7 cellular contexts compared by ENCODE assay signal in genomic region chr15:82354549-82354948, GRCh38. TPM values are rescaled to one million over a fixed set of nuclear protein-coding genes. Genes with fewer than 3 reads are reported as not detected.
DNase-seq lines count a peak whose midpoint lies in the region; ATAC-seq and TF ChIP-seq lines count a peak whose summit lies in the region.
"Not testable (repeated sequence)": the region's sequence is repeated elsewhere in the genome, so short reads cannot be mapped to it uniquely, and the experiment has no call there.

No MANE protein-coding gene starts in this region.

- not testable (repeated sequence) for H3K4me1 Mint-ChIP-seq in CD8-positive, alpha-beta T cell (ENCODE audit: low read depth); activated CD4-positive, alpha-beta T cell treated with anti-CD3 and anti-CD28 coated beads, Interleukin-2, amount 10 ng/mL, durations not matched to agents 24 days and 14 days; memory B cell

- H3K27ac Mint-ChIP-seq in CD8-positive, alpha-beta T cell; activated CD4-positive, alpha-beta T cell treated with anti-CD3 and anti-CD28 coated beads, Interleukin-2, amount 10 ng/mL, durations not matched to agents 24 days and 14 days; memory B cell: not testable (repeated sequence)

- DNase-seq in CD8-positive, alpha-beta T cell; Jurkat, Clone E6-1 (ENCODE audit: low read depth, low spot score); dorsolateral prefrontal cortex; heart right ventricle; memory B cell (ENCODE audit: low spot score in 2 of 2); sigmoid colon: not testable (repeated sequence)
- DNase-seq in activated CD4-positive, alpha-beta T cell treated with anti-CD3 and anti-CD28 coated beads, Interleukin-2, amount 10 ng/mL, durations not matched to agents 24 days and 14 days, result peak; percentile 60

- WGBS in heart right ventricle, 2 donors, result 2 to 3% methylated on average over 4 to 5 of the region's 13 CpGs
- WGBS in sigmoid colon, 2 donors, result 1 to 2% methylated on average over 5 of the region's 13 CpGs

- not testable (repeated sequence) for H3K27me3 ChIP-seq in CD8-positive, alpha-beta T cell (ENCODE audit: insufficient read depth, low read length); dorsolateral prefrontal cortex; heart right ventricle; sigmoid colon

- ATAC-seq in CD8-positive, alpha-beta T cell; heart right ventricle; memory B cell (ENCODE audit: low read depth): not testable (repeated sequence)

- CTCF ChIA-PET in CD8-positive, alpha-beta T cell (lab: Charles Lee), result not testable (repeated sequence)

- not testable (repeated sequence) for TF ChIP-seq POLR2A in sigmoid colon (IDR thresholded peaks at IDR 0.05)

- not testable (repeated sequence) for TF ChIP-seq CTCF in CD8-positive, alpha-beta T cell (IDR thresholded peaks at IDR 0.05); dorsolateral prefrontal cortex (IDR thresholded peaks at IDR 0.05 in 54 of 56, conservative IDR thresholded peaks at IDR 0.05 in 2 of 56; ENCODE audit: low read depth in 1 of 56, partially characterized antibody in 56 of 56); heart right ventricle (IDR thresholded peaks at IDR 0.05); sigmoid colon (IDR thresholded peaks at IDR 0.05)

- POLR2A ChIA-PET in CD8-positive, alpha-beta T cell (lab: Charles Lee), result not testable (repeated sequence)

- not testable (repeated sequence) for H3K4me3 Mint-ChIP-seq in CD8-positive, alpha-beta T cell; activated CD4-positive, alpha-beta T cell treated with anti-CD3 and anti-CD28 coated beads, Interleukin-2, amount 10 ng/mL, durations not matched to agents 24 days and 14 days
- peak overlapping the region; percentile 43 for H3K4me3 Mint-ChIP-seq in memory B cell

- not testable (repeated sequence) for TF ChIP-seq EP300 in sigmoid colon (IDR thresholded peaks at IDR 0.05)

- intact Hi-C loops in CD8-positive, alpha-beta T cell (cut with DNase I, micrococcal nuclease); activated CD4-positive, alpha-beta T cell treated with anti-CD3 and anti-CD28 coated beads, Interleukin-2, amount 10 ng/mL, durations not matched to agents 24 days and 14 days (cut with micrococcal nuclease); dorsolateral prefrontal cortex (cut with DNase I); heart right ventricle (cut with DNase I); sigmoid colon (cut with DNase I): not testable (repeated sequence)

- H3K36me3 ChIP-seq in CD8-positive, alpha-beta T cell (ENCODE audit: insufficient read depth, low read length); heart right ventricle; sigmoid colon: not testable (repeated sequence)

- not testable (repeated sequence) for H3K4me1 ChIP-seq in CD8-positive, alpha-beta T cell (ENCODE audit: insufficient read depth, low read length); heart right ventricle; sigmoid colon

- H3K9me3 Mint-ChIP-seq in CD8-positive, alpha-beta T cell; activated CD4-positive, alpha-beta T cell treated with anti-CD3 and anti-CD28 coated beads, Interleukin-2, amount 10 ng/mL, durations not matched to agents 24 days and 14 days; memory B cell: not testable (repeated sequence)

- not testable (repeated sequence) for H3K36me3 Mint-ChIP-seq in CD8-positive, alpha-beta T cell; activated CD4-positive, alpha-beta T cell treated with anti-CD3 and anti-CD28 coated beads, Interleukin-2, amount 10 ng/mL, durations not matched to agents 24 days and 14 days (ENCODE audit: low read depth); memory B cell

- not testable (repeated sequence) for H3K27ac ChIP-seq in CD8-positive, alpha-beta T cell (ENCODE audit: low read depth, low read length); dorsolateral prefrontal cortex
- H3K27ac ChIP-seq in heart right ventricle (peak overlapping the region in 1 of 10 donors; percentile 43), sigmoid colon (peak overlapping the region in 3 of 4 donors; percentile 58 to 60 (median 59))

- peak overlapping the region; percentile 37 for H3K4me3 ChIP-seq in CD8-positive, alpha-beta T cell (ENCODE audit: low read depth, low read length)
- peak overlapping the region; percentile 33 for H3K4me3 ChIP-seq in Jurkat, Clone E6-1 (ENCODE audit: low read length)
- H3K4me3 ChIP-seq in dorsolateral prefrontal cortex (peak overlapping the region in 46 of 59 donors; percentile 11 to 63 (median 48)), heart right ventricle (peak overlapping the region in 7 of 10 donors; percentile 22 to 53 (median 41)), sigmoid colon (peak overlapping the region; percentile 21 to 45 (median 34))

- H3K9me3 ChIP-seq in CD8-positive, alpha-beta T cell (ENCODE audit: low read length); heart right ventricle; sigmoid colon: not testable (repeated sequence)

- H3K27me3 Mint-ChIP-seq in CD8-positive, alpha-beta T cell (ENCODE audit: low read depth); activated CD4-positive, alpha-beta T cell treated with anti-CD3 and anti-CD28 coated beads, Interleukin-2, amount 10 ng/mL, durations not matched to agents 24 days and 14 days; memory B cell: not testable (repeated sequence)

RNA-seq across cellular contexts. Expression of gene GOLGA6L10, which starts 5.3 kb away (rescaled TPM):
- 1 to 10 TPM; 1.6 TPM for total RNA-seq in CD8-positive, alpha-beta T cell
- polyA plus RNA-seq in Jurkat, Clone E6-1 (2012; ENCODE audit: insufficient read depth, insufficient read length), result 4.4 TPM
- total RNA-seq in activated CD4-positive, alpha-beta T cell treated with anti-CD3 and anti-CD28 coated beads, Interleukin-2, amount 10 ng/mL, durations not matched to agents 24 days and 14 days, result 0.76 and 0.96 TPM in 2 replicates
- 10 to 100 TPM in 2 of 120 experiments, 1 to 10 TPM in 113, under 1 TPM in 5; 0.41 to 17.8 (median 3.1) TPM for total RNA-seq in dorsolateral prefrontal cortex
- total RNA-seq in heart right ventricle, result 1 to 10 TPM in 2 of 10 donors, under 1 TPM in 8; 0.34 to 2.6 (median 0.62) TPM
- 1 to 10 TPM in 1 of 2 donors, under 1 TPM in 1; 0.58 to 5.3 TPM for polyA plus RNA-seq in heart right ventricle
- 1 to 10 TPM; 1.8 to 3.0 (median 1.8) TPM for total RNA-seq in sigmoid colon
- 1 to 10 TPM in 2 of 3 donors, under 1 TPM in 1; 0.60 to 3.0 (median 1.4) TPM for polyA plus RNA-seq in sigmoid colon
